18 cellular contexts compared by ENCODE assay signal in genomic region chr13:74114202-74114601, GRCh38. TPM values are rescaled to one million over a fixed set of nuclear protein-coding genes. Genes with fewer than 3 reads are reported as not detected.
DNase-seq lines count a peak whose midpoint lies in the region; ATAC-seq, FAIRE-seq and TF ChIP-seq lines count a peak whose summit lies in the region.
"Had no signal": no experiment of that assay in that cellular context is flagged by ENCODE, and none has a peak within 500 bp of the region (broad histone marks: within the 10 kb centered on the region; RNA-seq: fewer than 3 reads in every experiment).

No MANE protein-coding gene starts in this region.

- H3K9ac ChIP-seq in SK-N-SH: no peak overlapping the region

- H3K36me3 Mint-ChIP-seq in GM23338 (ENCODE audit: low read depth): peaks cover 26% of the 10 kb centered on the region

- DNase-seq in SK-N-SH (no peak), M059J (ENCODE audit: low read depth) (peak; percentile 62), bronchial epithelial cell (ENCODE audit: low read depth) (peak; percentile 37), retinal pigment epithelial cell (ENCODE audit: low read depth) (peak; percentile 75), GM23338 (ENCODE audit: low spot score) (no peak), Right ventricle myocardium inferior (ENCODE audit: missing footprints) (no peak), COLO829 (ENCODE audit: low spot score) (no peak)
- DNase-seq: activated CD4-positive, alpha-beta T cell treated with anti-CD3 and anti-CD28 coated beads for 36 hours; activated naive CD8-positive, alpha-beta T cell treated with anti-CD3 and anti-CD28 coated beads, Interleukin-2, amount 10 ng/mL, durations not matched to agents 7 days and 5 days; colonic mucosa; NCI-H1092 treated with DMSO at 0.1 percent for 48 hours; stimulated activated CD4-positive, alpha-beta T cell treated with anti-CD3 and anti-CD28 coated beads, Interleukin-2, amount 100 ng/mL, for 48 hours; tibial artery had no signal

- no peak for TF ChIP-seq EP300 in SK-N-SH (IDR thresholded peaks at IDR 0.05; ENCODE audit: borderline replicate concordance in 1 of 2, low read depth in 1 of 2, low read length in 1 of 2)

- H3K27me3 ChIP-seq in SK-N-SH (ENCODE audit: insufficient read depth): no peaks in the 10 kb centered on the region
- no peaks in the 10 kb centered on the region for H3K27me3 ChIP-seq in bronchial epithelial cell (ENCODE audit: control insufficient read depth, insufficient read depth, low read length)
- H3K27me3 ChIP-seq in GM23338 (ENCODE audit: insufficient read depth): no peaks in the 10 kb centered on the region
- H3K27me3 ChIP-seq: colonic mucosa, tibial artery had no signal

- FAIRE-seq in bronchial epithelial cell (lab: Jason Lieb, UNC): no peak
- FAIRE-seq: GM12878 had no signal

- H3K4me3 ChIP-seq in SK-N-SH (ENCODE audit: low read depth in 2 of 2, low read length in 1 of 2) (no peak overlapping the region), bronchial epithelial cell (ENCODE audit: low read depth, low read length) (no peak overlapping the region), retinal pigment epithelial cell (ENCODE audit: low read length) (no peak overlapping the region), GM23338 (no peak overlapping the region)
- H3K4me3 ChIP-seq: colonic mucosa, GM12878, tibial artery had no signal

- WGBS in SK-N-SH (ENCODE audit: low lambda C conversion rate): 100% methylated on average over 1 of the region's 1 CpG

- H3K4me3 Mint-ChIP-seq in GM23338: no peak overlapping the region
- H3K4me3 Mint-ChIP-seq: activated CD4-positive, alpha-beta T cell treated with anti-CD3 and anti-CD28 coated beads for 36 hours; activated naive CD8-positive, alpha-beta T cell treated with anti-CD3 and anti-CD28 coated beads, Interleukin-2, amount 10 ng/mL, durations not matched to agents 7 days and 5 days; mesothelial cell of epicardium had no signal

- H3K4me2 ChIP-seq in SK-N-SH (no peak overlapping the region), GM23338 (no peak overlapping the region)

- H4K20me1 ChIP-seq in SK-N-SH (ENCODE audit: insufficient read depth): peaks cover 21% of the 10 kb centered on the region
- no peaks in the 10 kb centered on the region for H4K20me1 ChIP-seq in GM23338 (replicated peaks; ENCODE audit: insufficient read depth)

- TF ChIP-seq CTCF in SK-N-SH (IDR thresholded peaks at IDR 0.05) (no peak), bronchial epithelial cell (IDR thresholded peaks at IDR 0.05; ENCODE audit: insufficient read depth, low read length, severe bottlenecking) (no peak), retinal pigment epithelial cell (conservative IDR thresholded peaks at IDR 0.05; ENCODE audit: low read depth, low read length) (no peak), GM23338 (conservative IDR thresholded peaks at IDR 0.05; ENCODE audit: low read depth in 2 of 2) (no peak)

- H3K36me3 ChIP-seq in SK-N-SH (replicated peaks in 1 of 2; ENCODE audit: control insufficient read depth in 1 of 2, insufficient read depth in 2 of 2, low read length in 1 of 2) (peaks cover 0 to 14% of the 10 kb centered on the region in 2 experiments), bronchial epithelial cell (ENCODE audit: control insufficient read depth, insufficient read depth, low read length) (no peaks in the 10 kb centered on the region), GM23338 (ENCODE audit: insufficient read depth) (peaks cover 4% of the 10 kb centered on the region)
- H3K36me3 ChIP-seq: colonic mucosa, tibial artery had no signal

- peaks cover 3% of the 10 kb centered on the region; the same call in 1 of the 2 replicates for H3K9me3 ChIP-seq in SK-N-SH
- H3K9me3 ChIP-seq: colonic mucosa had no signal

- no peaks in the 10 kb centered on the region for H3K9me2 ChIP-seq in SK-N-SH
- no peaks in the 10 kb centered on the region for H3K9me2 ChIP-seq in GM23338 (ENCODE audit: insufficient read depth)

- H2AFZ ChIP-seq in SK-N-SH (ENCODE audit: low read depth) (no peak overlapping the region), GM23338 (no peak overlapping the region)

- H3K27me3 Mint-ChIP-seq in GM23338 (ENCODE audit: insufficient read depth, low read depth, poor library complexity): no peaks in the 10 kb centered on the region
- H3K27me3 Mint-ChIP-seq: activated CD4-positive, alpha-beta T cell treated with anti-CD3 and anti-CD28 coated beads for 36 hours; activated naive CD8-positive, alpha-beta T cell treated with anti-CD3 and anti-CD28 coated beads, Interleukin-2, amount 10 ng/mL, durations not matched to agents 7 days and 5 days had no signal

- H3K27ac Mint-ChIP-seq in GM23338: no peak overlapping the region
- H3K27ac Mint-ChIP-seq: activated naive CD8-positive, alpha-beta T cell treated with anti-CD3 and anti-CD28 coated beads, Interleukin-2, amount 10 ng/mL, durations not matched to agents 7 days and 5 days; mesothelial cell of epicardium had no signal

- intact Hi-C loops in Right ventricle myocardium inferior (cut with DNase I): no loop called here

- CTCF ChIA-PET in SK-N-SH (lab: Yijun Ruan, JAX): no interaction called here

- H3K79me2 ChIP-seq in SK-N-SH (ENCODE audit: insufficient read depth) (peaks cover 89% of the 10 kb centered on the region), GM23338 (replicated peaks; ENCODE audit: insufficient read depth) (peaks cover 55% of the 10 kb centered on the region)

- ATAC-seq in SK-N-SH treated with all-trans-retinoic acid at 6 μM for 48 hours (no peak), GM23338 (no peak), Right ventricle myocardium inferior (no peak)
- ATAC-seq: activated CD4-positive, alpha-beta T cell treated with anti-CD3 and anti-CD28 coated beads for 36 hours; GM12878; sciatic nerve had no signal

- peaks cover 22% of the 10 kb centered on the region for H3F3A ChIP-seq in SK-N-SH (replicated peaks; ENCODE audit: insufficient read depth)
- H3F3A ChIP-seq in GM23338 (replicated peaks; ENCODE audit: low read depth): no peaks in the 10 kb centered on the region

- H3K27ac ChIP-seq in SK-N-SH (ENCODE audit: low read depth in 2 of 2, low read length in 1 of 2) (peak overlapping the region in 1 of 2 experiments; percentile 71; a peak in 2 of 4 replicates), GM23338 (ENCODE audit: low read depth) (no peak overlapping the region)
- H3K27ac ChIP-seq: 22Rv1, colonic mucosa had no signal

- POLR2A ChIA-PET in SK-N-SH (lab: Yijun Ruan, JAX): no interaction called here

- H3K4me1 ChIP-seq in SK-N-SH (ENCODE audit: control insufficient read depth in 1 of 2, insufficient read depth in 2 of 2, low read depth in 1 of 2, low read length in 1 of 2): peaks cover 0 to 5% of the 10 kb centered on the region in 2 experiments; a peak in 1 of 4 replicates
- H3K4me1 ChIP-seq in GM23338 (ENCODE audit: insufficient read depth): peaks cover 5% of the 10 kb centered on the region; the same call in 1 of the 2 replicates
- H3K4me1 ChIP-seq: colonic mucosa had no signal

- H3K9me3 Mint-ChIP-seq in GM23338: peaks cover 21% of the 10 kb centered on the region

- H3K4me1 Mint-ChIP-seq in GM23338: peaks cover 8% of the 10 kb centered on the region; the same call in 2 of the 3 replicates
- H3K4me1 Mint-ChIP-seq: mesothelial cell of epicardium had no signal

- TF ChIP-seq RAD21 in SK-N-SH (IDR thresholded peaks at IDR 0.05; ENCODE audit: low read length): no peak

TF ChIP-seq in SK-N-SH, 30 proteins besides CTCF, POLR2A, EP300 and RAD21:
- TF ChIP-seq FOSL2 (IDR thresholded peaks at IDR 0.05; ENCODE audit: borderline replicate concordance, low read depth) (peak; percentile 25; the same call in 1 of the 2 replicates), EZH2phosphoT487 (IDR thresholded peaks at IDR 0.05; ENCODE audit: borderline replicate concordance, low read depth) (no peak), TCF12 (IDR thresholded peaks at IDR 0.05) (peak; percentile 53), NFIC (IDR thresholded peaks at IDR 0.05; ENCODE audit: borderline replicate concordance) (peak; percentile 20; the same call in 1 of the 2 replicates)

TF ChIP-seq in SK-N-SH treated with all-trans-retinoic acid at 6 μM for 48 hours, 23 proteins besides CTCF, POLR2A, EP300 and RAD21 (continues in another document):
- TF ChIP-seq POU6F1 (CRISPR knock-in tag; IDR thresholded peaks at IDR 0.05; ENCODE audit: borderline replicate concordance, low read depth): no peak
- TF ChIP-seq ARNTL (CRISPR knock-in tag; IDR thresholded peaks at IDR 0.05; ENCODE audit: borderline replicate concordance, low read depth): no peak

TF ChIP-seq in GM23338, 12 proteins besides CTCF, POLR2A, EP300 and RAD21 (continues in another document):
- TF ChIP-seq EZH2 (IDR thresholded peaks at IDR 0.05; ENCODE audit: low read depth, unreplicated experiment): no peak

RNA-seq across cellular contexts. Expression of gene KLF12, which starts 20.0 kb away (rescaled TPM):
- polyA plus RNA-seq in SK-N-SH (2012; rRNA removed) (2.4 and 3.1 TPM in 2 replicates), GM23338 (2016; fragmentation: Nextera tagmentation; extraction: Ambion mirVana) (5.7 and 6.4 TPM in 2 replicates)
- 3.2 and 3.3 TPM in 2 replicates for polyA plus RNA-seq in SK-N-SH (2012; cell fraction: cytosol; rRNA removed)
- polyA plus RNA-seq in SK-N-SH (2012; cell fraction: nucleus; rRNA removed): 4.3 and 6.0 TPM in 2 replicates
- total RNA-seq in M059J (2014; rRNA removed; shearing (Covaris generic)): 5.9 and 8.7 TPM in 2 replicates
- total RNA-seq in bronchial epithelial cell (2.2 and 3.4 TPM in 2 replicates), Right ventricle myocardium inferior (18.9 TPM)
- total RNA-seq in GM23338 (2014; rRNA removed; shearing (Covaris generic)): 6.1 and 7.7 TPM in 2 replicates

Comparison
In these comparisons a context has a peak if more than half of its experiments do, and no peak if none do; other contexts are left out.
1. DNase-seq: peak in M059J (single experiment), bronchial epithelial cell (single experiment) and retinal pigment epithelial cell (single experiment); none in SK-N-SH (single experiment), GM23338 (single experiment), Right ventricle myocardium inferior (single experiment) and COLO829 (single experiment).